In the genomic region with DNA sequence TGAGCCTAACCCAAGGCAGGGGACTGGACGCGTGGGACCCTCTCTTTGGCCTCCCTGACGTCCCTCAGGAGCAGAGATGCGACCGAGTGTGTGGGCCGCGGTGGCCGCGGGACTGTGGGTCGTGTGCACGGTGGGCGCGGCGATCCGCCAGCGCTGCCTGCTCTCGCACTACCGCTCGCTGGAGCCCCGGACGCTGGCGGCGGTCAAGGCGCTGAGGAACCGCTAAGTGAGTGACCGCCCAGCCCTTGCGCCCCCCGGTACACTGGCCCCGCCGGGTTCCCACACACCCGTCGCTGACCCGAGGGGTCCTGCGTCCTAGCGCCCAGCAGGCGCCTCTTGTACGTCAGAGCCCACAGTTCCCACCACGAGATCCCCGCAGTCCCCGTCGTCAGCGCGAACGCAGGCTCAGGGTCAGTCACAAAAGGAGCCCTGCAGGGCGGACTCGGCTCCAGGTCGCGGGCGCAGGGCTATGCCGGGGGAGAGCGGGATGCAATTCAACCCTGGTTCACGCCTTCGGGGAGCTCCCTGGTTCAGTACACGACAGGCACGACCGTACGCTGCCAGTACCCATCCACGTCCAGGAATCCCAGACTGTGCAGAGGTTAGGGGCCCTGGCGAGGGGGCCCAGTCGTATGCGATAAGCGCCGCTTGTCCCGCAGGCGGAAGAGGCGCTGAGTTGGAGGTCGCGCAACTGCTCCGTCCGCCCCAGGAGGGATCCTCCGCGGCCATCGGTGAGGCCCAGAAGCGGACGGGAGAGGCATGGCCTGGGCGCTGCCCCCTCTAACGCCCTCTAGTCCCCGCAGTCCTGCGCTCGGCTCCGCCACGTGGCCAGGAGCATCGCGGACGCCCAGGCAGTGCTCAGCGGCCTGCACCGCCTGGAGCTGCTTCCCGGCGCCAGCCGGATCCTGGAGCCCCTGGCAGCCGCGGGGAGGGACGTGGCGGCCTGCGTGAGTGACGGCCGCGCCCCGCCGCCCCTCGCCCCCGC, we compare ENCODE assay signal across 10 cellular contexts. TPM values are rescaled to one million over a fixed set of nuclear protein-coding genes. Genes with fewer than 3 reads are reported as not detected.
DNase-seq lines count a peak whose midpoint lies in the region; ATAC-seq and TF ChIP-seq lines count a peak whose summit lies in the region.
"Had no signal": no experiment of that assay in that cellular context is flagged by ENCODE, and none has a peak within 500 bp of the region (broad histone marks: within the 10 kb centered on the region; RNA-seq: fewer than 3 reads in every experiment).

No MANE protein-coding gene starts in this region.

- H3K9me3 Mint-ChIP-seq in natural killer cell: no peaks in the 10 kb centered on the region

- peaks cover 19 to 28% of the 10 kb centered on the region in 2 donors for H3K27me3 Mint-ChIP-seq in natural killer cell (ENCODE audit: low read depth in 2 of 2)

- DNase-seq in BE2C (peak; percentile 27), H7 (peak; percentile 87), fibroblast of pulmonary artery (ENCODE audit: low read depth) (peak; percentile 9), natural killer cell (no peak), esophagus squamous epithelium (lab: John Stamatoyannopoulos, UW) (no peak)
- DNase-seq: activated naive CD4-positive, alpha-beta T cell treated with anti-CD3 and anti-CD28 coated beads, Interleukin-2, amount 50 U/mL, for 16 hours had no signal

- WGBS in esophagus squamous epithelium, 2 donors: 18 to 31% methylated on average over 7 to 20 of the region's 102 CpGs

- TF ChIP-seq CTCF in BE2C (IDR thresholded peaks at IDR 0.05; ENCODE audit: low read depth, low read length) (no peak), fibroblast of pulmonary artery (IDR thresholded peaks at IDR 0.05; ENCODE audit: low read length, missing control alignments) (no peak), natural killer cell (IDR thresholded peaks at IDR 0.05) (no peak), esophagus squamous epithelium (IDR thresholded peaks at IDR 0.05) (no peak)

- H3K36me3 ChIP-seq in BE2C: no peaks in the 10 kb centered on the region
- H3K36me3 ChIP-seq in H7 (replicated peaks; ENCODE audit: control insufficient read depth, insufficient read depth, low read length): no peaks in the 10 kb centered on the region
- no peaks in the 10 kb centered on the region for H3K36me3 ChIP-seq in esophagus squamous epithelium
- H3K36me3 ChIP-seq: SJSA1 had no signal

- no peaks in the 10 kb centered on the region for H3K36me3 Mint-ChIP-seq in natural killer cell

- no peaks in the 10 kb centered on the region for H3K4me1 ChIP-seq in BE2C
- peaks cover 0 to 19% (median 0%) of the 10 kb centered on the region in 3 donors for H3K4me1 ChIP-seq in esophagus squamous epithelium
- H3K4me1 ChIP-seq: SJSA1 had no signal

- H3K27ac ChIP-seq in esophagus squamous epithelium: no peak overlapping the region
- H3K27ac ChIP-seq: SJSA1 had no signal

- ATAC-seq in natural killer cell (peak in 2 of 3 donors; percentile 44 to 58), GM18868 (IDR thresholded peaks at IDR 0.05; ENCODE audit: unreplicated experiment) (no peak), GM21576 (IDR thresholded peaks at IDR 0.05; ENCODE audit: unreplicated experiment) (no peak)

- TF ChIP-seq POLR2A in esophagus squamous epithelium (IDR thresholded peaks at IDR 0.05): no peak

- no peaks in the 10 kb centered on the region for H3K9me3 ChIP-seq in BE2C
- H3K9me3 ChIP-seq in esophagus squamous epithelium: no peaks in the 10 kb centered on the region
- H3K9me3 ChIP-seq: SJSA1 had no signal

- H3K27me3 ChIP-seq in BE2C (no peaks in the 10 kb centered on the region), H7 (ENCODE audit: control insufficient read depth, insufficient read depth, low read length) (peaks cover 46% of the 10 kb centered on the region), esophagus squamous epithelium (peaks cover 3 to 91% (median 18%) of the 10 kb centered on the region in 4 donors)

- H3K4me3 ChIP-seq in BE2C (ENCODE audit: low read depth, low read length) (no peak overlapping the region), H7 (ENCODE audit: insufficient read depth, low read depth, low read length) (peak overlapping the region; percentile 20; the same call in 1 of the 2 replicates), fibroblast of pulmonary artery (replicated peaks; ENCODE audit: low read depth, low read length) (no peak overlapping the region), esophagus squamous epithelium (peak overlapping the region in 1 of 4 donors; percentile 16)
- H3K4me3 ChIP-seq: SJSA1 had no signal

- H3K27ac Mint-ChIP-seq in natural killer cell: no peak overlapping the region

- peaks cover 10% of the 10 kb centered on the region in 2 donors for H3K4me1 Mint-ChIP-seq in natural killer cell

- intact Hi-C loops in natural killer cell (cut with micrococcal nuclease) (no loop called here), esophagus squamous epithelium (cut with DNase I) (no loop called here)

- peak overlapping the region; percentile 79 for H3K4me3 Mint-ChIP-seq in natural killer cell

RNA-seq across cellular contexts. Expression of gene IFNL2, which starts 3.6 kb away (rescaled TPM):
- not detected for polyA plus RNA-seq in BE2C (2012; ENCODE audit: insufficient read depth, insufficient read length, low read depth)
- not detected in 2 replicates for total RNA-seq in H7 (2014; rRNA removed; shearing (Covaris generic))
- total RNA-seq in natural killer cell (not detected), esophagus squamous epithelium (not detected)
- total RNA-seq: myocyte, SJSA1 had no signal

RNA-seq across cellular contexts. Expression of gene IFNL4, which starts 15.9 kb away (rescaled TPM):
- not detected for polyA plus RNA-seq in BE2C (2012; ENCODE audit: insufficient read depth, insufficient read length, low read depth)
- total RNA-seq in H7 (2014; rRNA removed; shearing (Covaris generic)): not detected in 2 replicates
- not detected for total RNA-seq in natural killer cell
- not detected for total RNA-seq in esophagus squamous epithelium
- total RNA-seq: myocyte, SJSA1 had no signal

RNA-seq across cellular contexts. Expression of gene IFNL3, which starts 19.8 kb away (rescaled TPM):
- polyA plus RNA-seq in BE2C (2012; ENCODE audit: insufficient read depth, insufficient read length, low read depth): not detected
- total RNA-seq in H7 (2014; rRNA removed; shearing (Covaris generic)): not detected in 2 replicates
- total RNA-seq in natural killer cell (not detected), esophagus squamous epithelium (not detected)
- total RNA-seq: myocyte, SJSA1 had no signal

RNA-seq across cellular contexts. Expression of gene IFNL1, which starts 31.6 kb away (rescaled TPM):
- not detected for polyA plus RNA-seq in BE2C (2012; ENCODE audit: insufficient read depth, insufficient read length, low read depth)
- not detected in 2 replicates for total RNA-seq in H7 (2014; rRNA removed; shearing (Covaris generic))
- total RNA-seq in natural killer cell: 1 to 10 TPM in 1 of 3 donors, under 1 TPM in 1, not detected in 1; 0.33 to 1.4 TPM
- not detected for total RNA-seq in esophagus squamous epithelium
- total RNA-seq: myocyte, SJSA1 had no signal

RNA-seq across cellular contexts. Expression of gene LRFN1, which starts 56.1 kb away (rescaled TPM):
- polyA plus RNA-seq in BE2C (2012; ENCODE audit: insufficient read depth, insufficient read length, low read depth): 6.3 TPM
- total RNA-seq in H7 (2014; rRNA removed; shearing (Covaris generic)): 1.9 and 2.4 TPM in 2 replicates
- total RNA-seq in natural killer cell (10 to 100 TPM in 1 of 3 donors, 1 to 10 TPM in 2; 5.9 to 12.5 (median 6.9) TPM), esophagus squamous epithelium (1 to 10 TPM in 1 of 4 donors, under 1 TPM in 3; 0.35 to 1.3 (median 0.67) TPM)
- total RNA-seq: SJSA1 had no signal

Comparison
In these comparisons a context has a peak if more than half of its experiments do, and no peak if none do; other contexts are left out.
1. DNase-seq: peak in BE2C (single experiment), H7 (single experiment) and fibroblast of pulmonary artery (single experiment); none in natural killer cell (single experiment) and esophagus squamous epithelium (single experiment).
2. ATAC-seq: peak in natural killer cell (2 of 3); none in GM18868 (single experiment) and GM21576 (single experiment).